8 cellular contexts compared by ENCODE assay signal in the genomic region with DNA sequence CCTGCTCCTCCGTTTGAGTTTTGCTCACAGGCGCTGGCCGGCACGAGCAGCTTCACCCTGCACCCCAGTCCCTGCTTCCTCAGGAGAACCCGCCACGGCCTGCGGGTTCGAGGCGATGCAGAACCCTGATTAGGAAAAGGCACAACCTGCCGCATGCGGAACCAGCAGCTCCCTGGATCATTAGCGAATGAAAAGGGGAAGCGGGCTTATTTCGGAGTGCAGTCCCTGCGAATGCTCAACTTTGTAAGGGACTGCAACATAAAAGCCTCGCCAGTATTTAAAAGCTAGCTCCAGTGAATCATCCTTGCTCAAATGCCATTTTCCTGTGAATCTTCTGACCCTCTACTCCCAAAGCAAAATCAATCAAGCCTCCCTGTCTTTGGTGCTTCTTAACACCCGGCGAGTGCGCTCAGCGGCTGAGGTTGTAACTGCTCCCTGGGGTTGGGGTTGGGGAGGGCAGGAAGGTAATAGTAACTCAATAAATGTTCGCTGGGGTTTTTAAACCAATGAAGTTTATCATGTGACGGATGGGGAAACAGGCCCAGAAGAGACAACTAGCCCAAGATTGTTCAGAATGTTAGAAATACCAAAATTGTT. TPM values are rescaled to one million over a fixed set of nuclear protein-coding genes. Genes with fewer than 3 reads are reported as not detected.
DNase-seq lines count a peak whose midpoint lies in the region; ATAC-seq, FAIRE-seq and TF ChIP-seq lines count a peak whose summit lies in the region.

No MANE protein-coding gene starts in this region.

- H3K9me3 Mint-ChIP-seq in activated CD4-positive, alpha-beta T cell treated with anti-CD3 and anti-CD28 coated beads, Interleukin-2, amount 10 ng/mL, durations not matched to agents 7 days and 5 days = peaks cover 8% of the 10 kb centered on the region

- CTCF ChIA-PET in activated CD4-positive, alpha-beta T cell treated with anti-CD3 and anti-CD28 coated beads, Interleukin-2, amount 10 ng/mL, durations not matched to agents 7 days and 5 days (lab: Charles Lee) = interaction anchor here (1.0 kb wide), 1 partner anchor 15 kb away, joined by 3 read pairs; no protein-coding TSS in a partner anchor

- no peaks in the 10 kb centered on the region for H3K9me3 ChIP-seq in parathyroid adenoma (ENCODE audit: control insufficient read depth, low read length)

- DNase-seq in AML-193 (lab: John Stamatoyannopoulos, UW) (peak; percentile 84), GM19239 (ENCODE audit: insufficient read length, low spot score) (peak; percentile 46), fibroblast of pulmonary artery (ENCODE audit: low read depth) (no peak), NAMALWA (ENCODE audit: low spot score) (no peak), amniotic stem cell (lab: John Stamatoyannopoulos, UW) (no peak)
- DNase-seq in activated CD4-positive, alpha-beta T cell treated with anti-CD3 and anti-CD28 coated beads, Interleukin-2, amount 10 ng/mL, durations not matched to agents 7 days and 5 days = peak; percentile 46

- no peaks in the 10 kb centered on the region for H3K27me3 ChIP-seq in parathyroid adenoma (ENCODE audit: control insufficient read depth, insufficient read depth, low read length)

- FAIRE-seq in GM19239 (lab: Jason Lieb, UNC) = peak; percentile 81

- peak; percentile 5 for ATAC-seq in HG03520 (IDR thresholded peaks at IDR 0.05; ENCODE audit: unreplicated experiment)

- peak overlapping the region; percentile 99 for H3K27ac Mint-ChIP-seq in activated CD4-positive, alpha-beta T cell treated with anti-CD3 and anti-CD28 coated beads, Interleukin-2, amount 10 ng/mL, durations not matched to agents 7 days and 5 days

- H3K36me3 ChIP-seq in parathyroid adenoma (ENCODE audit: control insufficient read depth, insufficient read depth, low read length) = no peaks in the 10 kb centered on the region

- H3K4me2 ChIP-seq in parathyroid adenoma (ENCODE audit: low read length) = peak overlapping the region; percentile 95

- H3K4me1 ChIP-seq in parathyroid adenoma = peaks cover 4% of the 10 kb centered on the region

- TF ChIP-seq CTCF in fibroblast of pulmonary artery (IDR thresholded peaks at IDR 0.05; ENCODE audit: low read length, missing control alignments) = no peak
- no peak for TF ChIP-seq CTCF in parathyroid adenoma (IDR thresholded peaks at IDR 0.05)

- POLR2A ChIA-PET in activated CD4-positive, alpha-beta T cell treated with anti-CD3 and anti-CD28 coated beads, Interleukin-2, amount 10 ng/mL, durations not matched to agents 7 days and 5 days (lab: Charles Lee) = interaction anchor here (0.7 kb wide), 1 partner anchor 1029 kb away, joined by 3 read pairs; no protein-coding TSS in a partner anchor

- peak overlapping the region; percentile 96 for H3K4me3 Mint-ChIP-seq in activated CD4-positive, alpha-beta T cell treated with anti-CD3 and anti-CD28 coated beads, Interleukin-2, amount 10 ng/mL, durations not matched to agents 7 days and 5 days

- peaks cover 43% of the 10 kb centered on the region for H3K4me1 Mint-ChIP-seq in activated CD4-positive, alpha-beta T cell treated with anti-CD3 and anti-CD28 coated beads, Interleukin-2, amount 10 ng/mL, durations not matched to agents 7 days and 5 days

- peaks cover 42% of the 10 kb centered on the region for H3K36me3 Mint-ChIP-seq in activated CD4-positive, alpha-beta T cell treated with anti-CD3 and anti-CD28 coated beads, Interleukin-2, amount 10 ng/mL, durations not matched to agents 7 days and 5 days (ENCODE audit: low read depth)

- no peak overlapping the region for H3K9ac ChIP-seq in parathyroid adenoma

- H2AFZ ChIP-seq in parathyroid adenoma = peak overlapping the region; percentile 100

- H3K27ac ChIP-seq in parathyroid adenoma = peak overlapping the region; percentile 89

- H3K4me3 ChIP-seq in fibroblast of pulmonary artery (replicated peaks; ENCODE audit: low read depth, low read length) (peak overlapping the region; percentile 89), parathyroid adenoma (ENCODE audit: low read depth, low read length) (peak overlapping the region; percentile 95)

- no peaks in the 10 kb centered on the region for H3K27me3 Mint-ChIP-seq in activated CD4-positive, alpha-beta T cell treated with anti-CD3 and anti-CD28 coated beads, Interleukin-2, amount 10 ng/mL, durations not matched to agents 7 days and 5 days

- H3K79me2 ChIP-seq in parathyroid adenoma = peaks cover 20% of the 10 kb centered on the region

RNA-seq across cellular contexts. Expression of a gene that starts 0.7 kb away (rescaled TPM):
- total RNA-seq in activated CD4-positive, alpha-beta T cell treated with anti-CD3 and anti-CD28 coated beads, Interleukin-2, amount 10 ng/mL, durations not matched to agents 7 days and 5 days = 10 to 100 TPM; 38.8 to 45.6 TPM

RNA-seq across cellular contexts. Expression of a gene that starts 30.9 kb away (rescaled TPM):
- 1 to 10 TPM; 3.7 to 4.9 TPM for total RNA-seq in activated CD4-positive, alpha-beta T cell treated with anti-CD3 and anti-CD28 coated beads, Interleukin-2, amount 10 ng/mL, durations not matched to agents 7 days and 5 days

Comparison
In these comparisons a context has a peak if more than half of its experiments do, and no peak if none do; other contexts are left out.
1. DNase-seq: peak in AML-193 (2 of 2), GM19239 (single experiment) and activated CD4-positive, alpha-beta T cell treated with anti-CD3 and anti-CD28 coated beads, Interleukin-2, amount 10 ng/mL, durations not matched to agents 7 days and 5 days (single experiment); none in fibroblast of pulmonary artery (single experiment), NAMALWA (single experiment) and amniotic stem cell (single experiment).